In the genomic region with DNA sequence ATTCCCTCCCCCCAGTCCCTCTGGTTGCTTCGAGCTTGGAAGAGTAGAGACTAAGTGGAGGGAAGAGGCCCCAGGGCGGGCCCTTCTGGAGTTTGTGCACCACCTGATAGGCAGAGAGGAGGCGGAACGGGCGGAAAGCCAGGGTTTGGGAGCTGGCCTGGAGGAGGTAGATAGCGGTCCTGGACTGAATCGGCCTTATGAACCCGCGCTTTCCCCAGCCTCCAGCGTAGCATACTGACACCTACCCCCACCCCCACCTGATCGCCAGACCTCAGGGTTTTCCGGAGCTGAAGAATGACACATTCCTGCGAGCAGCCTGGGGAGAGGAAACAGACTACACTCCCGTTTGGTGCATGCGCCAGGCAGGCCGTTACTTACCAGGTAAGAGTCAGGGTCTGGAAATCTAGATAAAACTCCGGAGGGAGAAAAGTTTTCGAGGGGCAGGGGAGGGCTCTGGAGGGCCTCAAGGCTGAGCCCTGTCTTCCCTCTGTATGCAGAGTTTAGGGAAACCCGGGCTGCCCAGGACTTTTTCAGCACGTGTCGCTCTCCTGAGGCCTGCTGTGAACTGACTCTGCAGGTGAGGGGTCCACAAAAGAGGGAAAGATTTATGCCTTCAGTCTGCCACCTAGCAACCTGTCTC, we compare ENCODE assay signal across 8 cellular contexts. TPM values are rescaled to one million over a fixed set of nuclear protein-coding genes. Genes with fewer than 3 reads are reported as not detected.
DNase-seq lines count a peak whose midpoint lies in the region; ATAC-seq, FAIRE-seq and TF ChIP-seq lines count a peak whose summit lies in the region.

No MANE protein-coding gene starts in this region.

- peak overlapping the region in 20 of 21 experiments; percentile 7 to 94 (median 88) for H3K27ac ChIP-seq in skin epidermis

- no peaks in the 10 kb centered on the region for H3K27me3 ChIP-seq in bronchial epithelial cell (ENCODE audit: control insufficient read depth, insufficient read depth, low read length)

- no peak for TF ChIP-seq CTCF in bronchial epithelial cell (IDR thresholded peaks at IDR 0.05; ENCODE audit: insufficient read depth, low read length, severe bottlenecking)

- no peak for ATAC-seq in HG02623 (IDR thresholded peaks at IDR 0.05; ENCODE audit: unreplicated experiment)

- DNase-seq in Caki2 (ENCODE audit: low read depth), result peak; percentile 58
- DNase-seq in HuH-7 (ENCODE audit: low spot score), result peak; percentile 55
- peak; percentile 55 for DNase-seq in SW480 (ENCODE audit: low spot score)
- DNase-seq in bronchial epithelial cell (ENCODE audit: low read depth), result peak; percentile 65
- peak; percentile 75 for DNase-seq in iris pigment epithelial cell (ENCODE audit: low read depth)
- DNase-seq in GOT3 (lab: John Stamatoyannopoulos, UW), result no peak

- peak overlapping the region; percentile 47 for H3K4me3 ChIP-seq in bronchial epithelial cell (ENCODE audit: low read depth, low read length)
- peak overlapping the region; percentile 40 to 100 (median 93) for H3K4me3 ChIP-seq in skin epidermis

- in situ Hi-C loops in Caki2 (cut with HindIII; ENCODE audit: low pct_unique_long_range_greater_than_20kb, low sequenced_read_pairs), result no loop called here

- no peak for FAIRE-seq in bronchial epithelial cell (lab: Jason Lieb, UNC)

- peaks cover 20% of the 10 kb centered on the region for H3K36me3 ChIP-seq in bronchial epithelial cell (ENCODE audit: control insufficient read depth, insufficient read depth, low read length)

RNA-seq across cellular contexts. Expression of a gene that starts 0.7 kb away (rescaled TPM):
- total RNA-seq in Caki2 (2014; rRNA removed; shearing (Covaris generic); ENCODE audit: low replicate concordance), result 72.7 and 112 TPM in 2 replicates
- 122 and 151 TPM in 2 replicates for total RNA-seq in bronchial epithelial cell

RNA-seq across cellular contexts. Expression of a gene that starts 1.6 kb away (rescaled TPM):
- total RNA-seq in Caki2 (2014; rRNA removed; shearing (Covaris generic); ENCODE audit: low replicate concordance), result 6.4 and 16.6 TPM in 2 replicates
- 12.1 and 16.8 TPM in 2 replicates for total RNA-seq in bronchial epithelial cell

RNA-seq across cellular contexts. Expression of a gene that starts 26.4 kb away (rescaled TPM):
- total RNA-seq in Caki2 (2014; rRNA removed; shearing (Covaris generic); ENCODE audit: low replicate concordance), result 31.5 and 39.3 TPM in 2 replicates
- total RNA-seq in bronchial epithelial cell, result 16.9 and 23.4 TPM in 2 replicates
